Comparison of ENCODE assay signal across 8 cellular contexts in the genomic region with DNA sequence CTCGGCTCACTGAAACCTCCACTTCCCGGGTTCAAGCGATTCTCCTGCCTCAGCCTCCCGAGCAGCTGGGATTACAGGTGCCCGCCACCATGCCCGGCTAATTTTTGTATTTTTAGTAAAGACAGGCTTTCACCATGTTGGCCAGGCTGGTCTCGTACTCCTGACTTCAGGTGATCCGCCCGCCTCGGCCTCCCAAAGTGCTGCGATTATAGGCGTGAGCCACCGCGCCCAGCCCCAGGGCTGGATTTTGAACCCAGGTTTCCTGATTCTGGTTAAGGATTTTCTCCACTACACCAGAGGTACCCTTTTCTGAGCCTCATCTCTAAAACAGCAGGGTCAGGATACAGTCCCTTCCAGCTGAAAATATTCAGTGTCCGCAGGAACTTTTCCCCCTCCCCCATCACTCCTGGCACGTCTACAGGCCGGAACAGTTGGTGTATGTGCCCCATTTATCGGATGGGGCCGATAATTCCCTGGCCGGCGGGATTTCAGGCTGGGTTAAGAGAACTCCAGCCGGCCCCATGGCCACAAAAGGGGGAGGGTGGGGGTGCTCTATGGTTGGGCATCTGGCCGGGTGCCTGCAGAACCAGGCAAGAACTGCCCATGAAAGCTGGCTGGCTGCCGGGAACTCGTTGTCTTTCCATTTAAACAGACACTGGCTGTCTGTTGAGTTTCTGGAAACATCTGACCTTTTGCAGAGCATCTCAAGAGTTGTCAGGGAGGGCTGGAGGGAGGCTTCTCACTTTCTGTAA. TPM values are rescaled to one million over a fixed set of nuclear protein-coding genes. Genes with fewer than 3 reads are reported as not detected.
DNase-seq lines count a peak whose midpoint lies in the region; TF ChIP-seq lines count a peak whose summit lies in the region.

No MANE protein-coding gene starts in this region.

- H3K4me1 ChIP-seq in liver (ENCODE audit: control insufficient read depth in 4 of 4, insufficient read depth in 4 of 4, low read length in 3 of 4): peaks cover 0 to 6% (median 2%) of the 10 kb centered on the region in 4 donors
- peaks cover 14 to 26% (median 19%) of the 10 kb centered on the region in 4 donors for H3K4me1 ChIP-seq in stomach

- peak; percentile 86 for TF ChIP-seq EP300 in stomach (IDR thresholded peaks at IDR 0.05)

- intact Hi-C loops in stomach (cut with DNase I; ENCODE audit: low total_unique reads): no loop called here

- no peaks in the 10 kb centered on the region for H3K27me3 ChIP-seq in liver (ENCODE audit: control insufficient read depth in 4 of 4, insufficient read depth in 4 of 4, low read length in 3 of 4)
- no peaks in the 10 kb centered on the region for H3K27me3 ChIP-seq in stomach

- H3K36me3 ChIP-seq in liver (ENCODE audit: control insufficient read depth in 4 of 4, insufficient read depth in 3 of 4, low read depth in 1 of 4, low read length in 3 of 4) (no peaks in the 10 kb centered on the region), stomach (no peaks in the 10 kb centered on the region)

- no peak for TF ChIP-seq RAD21 in liver (IDR thresholded peaks at IDR 0.05)

- 69% methylated on average over 25 of the region's 25 CpGs for WGBS in liver
- WGBS in stomach, 5 donors: 63 to 68% (median 65%) methylated on average over 20 to 25 of the region's 25 CpGs

- no peak overlapping the region for H3K4me3 ChIP-seq in liver (ENCODE audit: low read depth in 1 of 3, low read length in 3 of 3)
- peak overlapping the region in 1 of 4 donors; percentile 6 for H3K4me3 ChIP-seq in stomach

- TF ChIP-seq POLR2A in stomach (IDR thresholded peaks at IDR 0.05): no peak

- DNase-seq in NCI-H510A (lab: John Stamatoyannopoulos, UW) (peak; percentile 33), stomach (peak; percentile 83), HCEC 1CT (no peak), GM19238 (ENCODE audit: insufficient read length, low spot score) (no peak), NCI-H524 treated with DMSO at 0.1 percent for 48 hours (lab: John Stamatoyannopoulos, UW) (no peak), T1000 (lab: John Stamatoyannopoulos, UW) (no peak)

- no peaks in the 10 kb centered on the region for H3K9me3 ChIP-seq in liver (ENCODE audit: control insufficient read depth in 4 of 4, low read length in 3 of 4)
- no peaks in the 10 kb centered on the region for H3K9me3 ChIP-seq in stomach

- TF ChIP-seq CTCF in liver (IDR thresholded peaks at IDR 0.05; ENCODE audit: low read depth, low read length, missing input control) (no peak), stomach (IDR thresholded peaks at IDR 0.05) (no peak)

- H3K27ac ChIP-seq in cingulate gyrus (ENCODE audit: low read depth, low read length) (peak overlapping the region; percentile 87), liver (ENCODE audit: low read depth in 1 of 2, low read length in 2 of 2) (peak overlapping the region; percentile 53 to 67), stomach (peak overlapping the region; percentile 44 to 88 (median 78))

- H3K9ac ChIP-seq in liver (ENCODE audit: low read depth in 1 of 2, low read length in 2 of 2): no peak overlapping the region

TF ChIP-seq in liver, 16 proteins besides CTCF, POLR2A, EP300 and RAD21:
- TF ChIP-seq FOXA1 (IDR thresholded peaks at IDR 0.05) (no peak), JUND (IDR thresholded peaks at IDR 0.05) (no peak), SP1 (IDR thresholded peaks at IDR 0.05) (peak; percentile 58), NR2F2 (IDR thresholded peaks at IDR 0.05) (peak; percentile 91), RXRA (IDR thresholded peaks at IDR 0.05) (peak; percentile 54 to 56)

RNA-seq across cellular contexts. Expression of gene SEMA4B, which starts 26.8 kb away (rescaled TPM):
- total RNA-seq in liver: 10 to 100 TPM; 38.8 to 52.2 TPM
- 10 to 100 TPM; 14.3 to 15.2 TPM for polyA plus RNA-seq in liver
- total RNA-seq in stomach: 100 to 1,000 TPM in 1 of 5 donors, 10 to 100 TPM in 4; 37.9 to 199 (median 54.0) TPM
- 10 to 100 TPM; 11.3 to 81.4 (median 17.2) TPM for polyA plus RNA-seq in stomach

RNA-seq across cellular contexts. Expression of gene CIB1, which starts 59.4 kb away (rescaled TPM):
- total RNA-seq in liver (10 to 100 TPM; 14.9 to 19.5 TPM), stomach (100 to 1,000 TPM in 1 of 5 donors, 10 to 100 TPM in 4; 27.4 to 166 (median 36.6) TPM)
- polyA plus RNA-seq in liver (100 to 1,000 TPM in 1 of 2 donors, 10 to 100 TPM in 1; 79.1 to 107 TPM), stomach (100 to 1,000 TPM; 128 to 206 (median 158) TPM)

RNA-seq across cellular contexts. Expression of gene GDPGP1, which starts 59.7 kb away (rescaled TPM):
- 1 to 10 TPM; 6.7 to 8.6 TPM for total RNA-seq in liver
- 1 to 10 TPM; 2.5 to 3.5 TPM for polyA plus RNA-seq in liver
- 10 to 100 TPM in 1 of 5 donors, 1 to 10 TPM in 2, under 1 TPM in 1, not detected in 1; under 0.01 to 26.6 (median 5.9) TPM for total RNA-seq in stomach
- polyA plus RNA-seq in stomach: 1 to 10 TPM in 2 of 3 donors, under 1 TPM in 1; 0.92 to 3.2 (median 2.4) TPM

Comparison
In these comparisons a context has a peak if more than half of its experiments do, and no peak if none do; other contexts are left out.
1. DNase-seq: peak in NCI-H510A (single experiment) and stomach (single experiment); none in HCEC 1CT (single experiment), GM19238 (single experiment), NCI-H524 treated with DMSO at 0.1 percent for 48 hours (single experiment) and T1000 (single experiment).
2. Peak in every context shown above with its lines, with median percentiles within 50 percentile points of each other: H3K27ac ChIP-seq.